In the genomic region with DNA sequence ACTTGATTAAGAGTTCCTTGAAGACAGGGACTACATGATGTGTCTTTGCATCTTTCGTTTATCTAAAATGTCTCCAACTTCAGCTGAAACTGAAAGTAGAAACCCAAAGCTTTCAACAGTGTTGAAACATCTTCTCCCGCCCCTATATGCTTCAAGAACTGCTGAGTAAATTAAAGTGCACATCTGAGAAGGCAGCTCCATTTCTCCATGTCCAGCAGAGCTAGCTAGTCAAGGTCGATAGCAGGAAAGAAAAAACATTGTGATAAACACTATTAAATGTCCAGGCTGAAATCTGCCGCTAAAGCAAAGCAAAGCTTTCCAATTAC, we compare ENCODE assay signal across 11 cellular contexts.
DNase-seq lines count a peak whose midpoint lies in the region; ATAC-seq and TF ChIP-seq lines count a peak whose summit lies in the region.
"Had no signal": no experiment of that assay in that cellular context is flagged by ENCODE, and none has a peak within 500 bp of the region (broad histone marks: within the 10 kb centered on the region; RNA-seq: fewer than 3 reads in every experiment).

No MANE protein-coding gene starts in this region.

- H3K27me3 ChIP-seq in ovary = no peaks in the 10 kb centered on the region

- H3K27ac ChIP-seq in ovary = peak overlapping the region in 1 of 2 donors; percentile 44

- H3K4me3 ChIP-seq in astrocyte of the spinal cord (ENCODE audit: low read depth, low read length) (no peak overlapping the region), ovary (peak overlapping the region; percentile 17)
- H3K4me3 ChIP-seq: GM12878 had no signal

- DNase-seq in NCI-H2227 (lab: John Stamatoyannopoulos, UW; ENCODE audit: unreplicated experiment) = peak; percentile 4
- DNase-seq in NCI-H2227 treated with DMSO at 0.1 percent for 48 hours (lab: John Stamatoyannopoulos, UW) = no peak
- DNase-seq in astrocyte of the spinal cord (ENCODE audit: low read depth, low spot score) = peak; percentile 22
- no peak for DNase-seq in ovary
- DNase-seq in effector CD4-positive, alpha-beta T cell = no peak
- no peak for DNase-seq in HUDEP-2 (lab: John Stamatoyannopoulos, UW; ENCODE audit: unreplicated experiment in 76 of 76)
- DNase-seq: NCI-H69, occipital lobe had no signal

- ATAC-seq in HG02870 (IDR thresholded peaks at IDR 0.05; ENCODE audit: unreplicated experiment) (peak; percentile 88), GM21723 (IDR thresholded peaks at IDR 0.05; ENCODE audit: unreplicated experiment) (no peak)
- ATAC-seq: GM12878 had no signal

- intact Hi-C loops in ovary (cut with DNase I) = no loop called here

- H3K36me3 ChIP-seq in ovary = no peaks in the 10 kb centered on the region

- peaks cover 0 to 4% of the 10 kb centered on the region in 2 donors for H3K9me3 ChIP-seq in ovary

- no peaks in the 10 kb centered on the region for H3K4me1 ChIP-seq in ovary (ENCODE audit: insufficient read depth)

- in situ Hi-C loops in astrocyte of the spinal cord (cut with HindIII; ENCODE audit: low sequenced_read_pairs) = no loop called here

- TF ChIP-seq POLR2A in ovary (IDR thresholded peaks at IDR 0.05) = no peak

- TF ChIP-seq CTCF in astrocyte of the spinal cord (IDR thresholded peaks at IDR 0.05; ENCODE audit: low read depth, low read length) (no peak), ovary (IDR thresholded peaks at IDR 0.05) (no peak)

- TF ChIP-seq EP300 in ovary (IDR thresholded peaks at IDR 0.05) = no peak

- WGBS in ovary, 3 donors = 13 to 28% (median 17%) methylated on average over 4 of the region's 4 CpGs

Comparison
In these comparisons a context has a peak if more than half of its experiments do, and no peak if none do; other contexts are left out.
1. DNase-seq: peak in NCI-H2227 (single experiment) and astrocyte of the spinal cord (single experiment); none in NCI-H2227 treated with DMSO at 0.1 percent for 48 hours (single experiment), ovary (0 of 5), effector CD4-positive, alpha-beta T cell (single experiment) and HUDEP-2 (0 of 76).